ENCODE assay signal across 28 cellular contexts in genomic region chr11:43486141-43486540, GRCh38.
DNase-seq lines count a peak whose midpoint lies in the region; ATAC-seq and TF ChIP-seq lines count a peak whose summit lies in the region.
"Had no signal": no experiment of that assay in that cellular context is flagged by ENCODE, and none has a peak within 500 bp of the region (broad histone marks: within the 10 kb centered on the region; RNA-seq: fewer than 3 reads in every experiment).

No MANE protein-coding gene starts in this region.

- TF ChIP-seq CTCF in choroid plexus epithelial cell (conservative IDR thresholded peaks at IDR 0.05; ENCODE audit: low read depth, low read length) = no peak
- TF ChIP-seq CTCF in uterus (IDR thresholded peaks at IDR 0.05) = no peak
- TF ChIP-seq CTCF in WTC11 (IDR thresholded peaks at IDR 0.05) = no peak

- no peaks in the 10 kb centered on the region; the same call in 1 of the 2 replicates for H3F3A ChIP-seq in GM23248 (ENCODE audit: insufficient read depth)

- POLR2A ChIA-PET in WTC11 (lab: Charles Lee) = no interaction called here

- intact Hi-C loops in uterus (cut with DNase I; ENCODE audit: low total_unique reads) = no loop called here
- intact Hi-C loops in activated T-helper 2 cell treated with anti-CD3 and anti-CD28 coated beads, Interferon-gamma antibody, Interleukin-2, Interleukin-4, amounts not matched to agents 10 μg/mL and 5 μg/mL and 100 μg/mL, durations not matched to agents 14 hours and 24 hours and 36 hours (cut with micrococcal nuclease) = no loop called here

- H4K20me1 ChIP-seq in GM23248 (ENCODE audit: insufficient read depth) = no peaks in the 10 kb centered on the region

- peaks cover 6% of the 10 kb centered on the region for H3K9me3 Mint-ChIP-seq in activated T-helper 2 cell treated with anti-CD3 and anti-CD28 coated beads, Interferon-gamma antibody, Interleukin-2, Interleukin-4, amounts not matched to agents 10 μg/mL and 5 μg/mL and 100 μg/mL, durations not matched to agents 14 hours and 24 hours and 36 hours
- peaks cover 23% of the 10 kb centered on the region for H3K9me3 Mint-ChIP-seq in WTC11
- H3K9me3 Mint-ChIP-seq: activated T-cell treated with anti-CD3 and anti-CD28 coated beads, Interleukin-2, amount 50 U/mL, for 24 hours had no signal

- H3K9me2 ChIP-seq in GM23248 (ENCODE audit: insufficient read depth) = no peaks in the 10 kb centered on the region

- no peak overlapping the region for H2AFZ ChIP-seq in GM23248

- 72 to 73% methylated on average over 6 of the region's 6 CpGs for WGBS in GM23248 (ENCODE audit: low coverage in 1 of 2, low lambda C conversion rate in 2 of 2, missing lambda C conversion rate in 2 of 2), 2 experiments

- peaks cover 1% of the 10 kb centered on the region for H3K4me1 Mint-ChIP-seq in activated T-helper 2 cell treated with anti-CD3 and anti-CD28 coated beads, Interferon-gamma antibody, Interleukin-2, Interleukin-4, amounts not matched to agents 10 μg/mL and 5 μg/mL and 100 μg/mL, durations not matched to agents 14 hours and 24 hours and 36 hours (ENCODE audit: low read depth)
- H3K4me1 Mint-ChIP-seq in WTC11 = no peaks in the 10 kb centered on the region
- H3K4me1 Mint-ChIP-seq: CD14-positive monocyte; stimulated activated effector memory CD8-positive, alpha-beta T cell treated with anti-CD3 and anti-CD28 coated beads, Interleukin-12 subunit alpha, Interleukin-12 subunit beta, amount 100 ng/mL, for 72 hours had no signal

- H3K27me3 Mint-ChIP-seq in activated T-helper 2 cell treated with anti-CD3 and anti-CD28 coated beads, Interferon-gamma antibody, Interleukin-2, Interleukin-4, amounts not matched to agents 10 μg/mL and 5 μg/mL and 100 μg/mL, durations not matched to agents 14 hours and 24 hours and 36 hours (ENCODE audit: low read depth) = no peaks in the 10 kb centered on the region
- no peaks in the 10 kb centered on the region for H3K27me3 Mint-ChIP-seq in WTC11 (ENCODE audit: low read depth)
- H3K27me3 Mint-ChIP-seq: activated T-cell treated with anti-CD3 and anti-CD28 coated beads, Interleukin-2, amount 50 U/mL, for 24 hours; IgD-negative memory B cell; type B pancreatic cell had no signal

- no peak overlapping the region for H3K4me2 ChIP-seq in GM23248 (ENCODE audit: unreplicated experiment)

- H3K27me3 ChIP-seq in GM23248 (replicated peaks; ENCODE audit: insufficient read depth) = no peaks in the 10 kb centered on the region
- no peaks in the 10 kb centered on the region for H3K27me3 ChIP-seq in MG63
- no peaks in the 10 kb centered on the region for H3K27me3 ChIP-seq in uterus
- H3K27me3 ChIP-seq: esophagus squamous epithelium had no signal

- DNase-seq in GM23248 = peak; percentile 24
- DNase-seq in MG63 = peak; percentile 31
- DNase-seq in choroid plexus epithelial cell (ENCODE audit: low read depth) = peak; percentile 65
- peak; percentile 61 for DNase-seq in myocyte (ENCODE audit: low read depth)
- DNase-seq in uterus = no peak
- no peak for DNase-seq in activated T-helper 2 cell treated with anti-CD3 and anti-CD28 coated beads, Interferon-gamma antibody, Interleukin-2, Interleukin-4, amounts not matched to agents 10 μg/mL and 5 μg/mL and 100 μg/mL, durations not matched to agents 14 hours and 24 hours and 36 hours (ENCODE audit: low spot score)
- no peak for DNase-seq in WTC11 (ENCODE audit: low spot score)
- DNase-seq: activated CD4-positive, alpha-beta T cell treated with anti-CD3 and anti-CD28 coated beads for 4 hours; activated naive CD4-positive, alpha-beta T cell; activated T-cell treated with anti-CD3 and anti-CD28 coated beads, Interleukin-2, amount 50 U/mL, for 24 hours; Calu3; esophagus squamous epithelium; hippocampal formation; mesendoderm; MM.1S; NCI-H2081 treated with DMSO at 0.1 percent for 48 hours; NCI-H446; NCI-H82; posterior cingulate gyrus; right cardiac atrium; stimulated activated CD4-positive, alpha-beta T cell treated with anti-CD3 and anti-CD28 coated beads, Interleukin-4, amount 100 ng/mL, for 24 hours; substantia nigra had no signal

- no peak overlapping the region for H3K4me3 ChIP-seq in GM23248
- H3K4me3 ChIP-seq in MG63 = no peak overlapping the region
- H3K4me3 ChIP-seq in choroid plexus epithelial cell (ENCODE audit: low read depth, low read length) = no peak overlapping the region
- no peak overlapping the region for H3K4me3 ChIP-seq in uterus
- H3K4me3 ChIP-seq: esophagus squamous epithelium, SK-N-MC had no signal

- H3K79me2 ChIP-seq in GM23248 (ENCODE audit: insufficient read depth) = no peaks in the 10 kb centered on the region

- H3K9ac ChIP-seq in GM23248 = no peak overlapping the region

- H3K36me3 Mint-ChIP-seq in activated T-helper 2 cell treated with anti-CD3 and anti-CD28 coated beads, Interferon-gamma antibody, Interleukin-2, Interleukin-4, amounts not matched to agents 10 μg/mL and 5 μg/mL and 100 μg/mL, durations not matched to agents 14 hours and 24 hours and 36 hours (ENCODE audit: low read depth) = peaks cover 32% of the 10 kb centered on the region
- peaks cover 47% of the 10 kb centered on the region for H3K36me3 Mint-ChIP-seq in WTC11

- H3K4me1 ChIP-seq in GM23248 (ENCODE audit: insufficient read depth) (no peaks in the 10 kb centered on the region), uterus (no peaks in the 10 kb centered on the region)

- no peak overlapping the region for H3K27ac ChIP-seq in GM23248
- H3K27ac ChIP-seq in uterus = no peak overlapping the region
- H3K27ac ChIP-seq: esophagus squamous epithelium, SK-N-MC had no signal

- TF ChIP-seq POLR2A in uterus (IDR thresholded peaks at IDR 0.05) = no peak

- H3K9me3 ChIP-seq in GM23248 (ENCODE audit: low read depth) (no peaks in the 10 kb centered on the region), MG63 (peaks cover 7% of the 10 kb centered on the region), uterus (no peaks in the 10 kb centered on the region)
- H3K9me3 ChIP-seq: esophagus squamous epithelium had no signal

- in situ Hi-C loops in GM23248 (cut with MboI) = no loop called here

- no peak for ATAC-seq in WTC11
- ATAC-seq: left lobe of liver; right cardiac atrium; stimulated activated effector memory CD8-positive, alpha-beta T cell treated with anti-CD3 and anti-CD28 coated beads, Interleukin-12 subunit alpha, Interleukin-12 subunit beta, amount 100 ng/mL, for 72 hours had no signal

- CTCF ChIA-PET in WTC11 (lab: Charles Lee) = interaction anchor here (0.8 kb wide), 1 partner anchor 17 kb away, joined by 3 read pairs; no protein-coding TSS in a partner anchor

- no peak overlapping the region for H3K4me3 Mint-ChIP-seq in activated T-helper 2 cell treated with anti-CD3 and anti-CD28 coated beads, Interferon-gamma antibody, Interleukin-2, Interleukin-4, amounts not matched to agents 10 μg/mL and 5 μg/mL and 100 μg/mL, durations not matched to agents 14 hours and 24 hours and 36 hours (ENCODE audit: low read depth)
- no peak overlapping the region for H3K4me3 Mint-ChIP-seq in WTC11
- H3K4me3 Mint-ChIP-seq: activated T-cell treated with anti-CD3 and anti-CD28 coated beads, Interleukin-2, amount 50 U/mL, for 24 hours; CD14-positive monocyte; IgD-negative memory B cell; stimulated activated effector memory CD8-positive, alpha-beta T cell treated with anti-CD3 and anti-CD28 coated beads, Interleukin-12 subunit alpha, Interleukin-12 subunit beta, amount 100 ng/mL, for 72 hours; type B pancreatic cell had no signal

- H3K36me3 ChIP-seq in GM23248 (ENCODE audit: low read depth) (peaks cover 3% of the 10 kb centered on the region; the same call in 1 of the 2 replicates), MG63 (peaks cover 22% of the 10 kb centered on the region), uterus (no peaks in the 10 kb centered on the region)

- H3K27ac Mint-ChIP-seq in activated T-helper 2 cell treated with anti-CD3 and anti-CD28 coated beads, Interferon-gamma antibody, Interleukin-2, Interleukin-4, amounts not matched to agents 10 μg/mL and 5 μg/mL and 100 μg/mL, durations not matched to agents 14 hours and 24 hours and 36 hours = no peak overlapping the region
- H3K27ac Mint-ChIP-seq in WTC11 = no peak overlapping the region
- H3K27ac Mint-ChIP-seq: activated T-cell treated with anti-CD3 and anti-CD28 coated beads, Interleukin-2, amount 50 U/mL, for 24 hours; IgD-negative memory B cell; stimulated activated effector memory CD8-positive, alpha-beta T cell treated with anti-CD3 and anti-CD28 coated beads, Interleukin-12 subunit alpha, Interleukin-12 subunit beta, amount 100 ng/mL, for 72 hours; type B pancreatic cell had no signal

TF ChIP-seq in WTC11, 78 proteins besides CTCF, POLR2A, EP300 and RAD21 (continues in another document):
- TF ChIP-seq TCF7 (CRISPR knock-in tag; IDR thresholded peaks at IDR 0.05; ENCODE audit: low read depth) = no peak
- TF ChIP-seq SMAD4 (CRISPR knock-in tag; IDR thresholded peaks at IDR 0.05) = no peak
- TF ChIP-seq E2F1 (CRISPR knock-in tag; IDR thresholded peaks at IDR 0.05) = no peak
- TF ChIP-seq ZNF263 (CRISPR knock-in tag; IDR thresholded peaks at IDR 0.05; ENCODE audit: low read depth) = no peak
- no peak for TF ChIP-seq NR3C1 (CRISPR knock-in tag; conservative IDR thresholded peaks at IDR 0.05; ENCODE audit: low read depth)
- TF ChIP-seq ZNF423 (CRISPR knock-in tag; IDR thresholded peaks at IDR 0.05) = no peak
- TF ChIP-seq SMAD3 (CRISPR knock-in tag; IDR thresholded peaks at IDR 0.05; ENCODE audit: borderline replicate concordance) = no peak
- TF ChIP-seq ATF3 (CRISPR knock-in tag; conservative IDR thresholded peaks at IDR 0.05) = no peak

Comparison
In these comparisons a context has a peak if more than half of its experiments do, and no peak if none do; other contexts are left out.
1. DNase-seq: peak in GM23248 (single experiment), MG63 (single experiment), choroid plexus epithelial cell (single experiment) and myocyte (single experiment); none in uterus (0 of 2), activated T-helper 2 cell treated with anti-CD3 and anti-CD28 coated beads, Interferon-gamma antibody, Interleukin-2, Interleukin-4, amounts not matched to agents 10 μg/mL and 5 μg/mL and 100 μg/mL, durations not matched to agents 14 hours and 24 hours and 36 hours (single experiment) and WTC11 (single experiment).